Comparison of ENCODE assay signal across 8 cellular contexts in the genomic region with DNA sequence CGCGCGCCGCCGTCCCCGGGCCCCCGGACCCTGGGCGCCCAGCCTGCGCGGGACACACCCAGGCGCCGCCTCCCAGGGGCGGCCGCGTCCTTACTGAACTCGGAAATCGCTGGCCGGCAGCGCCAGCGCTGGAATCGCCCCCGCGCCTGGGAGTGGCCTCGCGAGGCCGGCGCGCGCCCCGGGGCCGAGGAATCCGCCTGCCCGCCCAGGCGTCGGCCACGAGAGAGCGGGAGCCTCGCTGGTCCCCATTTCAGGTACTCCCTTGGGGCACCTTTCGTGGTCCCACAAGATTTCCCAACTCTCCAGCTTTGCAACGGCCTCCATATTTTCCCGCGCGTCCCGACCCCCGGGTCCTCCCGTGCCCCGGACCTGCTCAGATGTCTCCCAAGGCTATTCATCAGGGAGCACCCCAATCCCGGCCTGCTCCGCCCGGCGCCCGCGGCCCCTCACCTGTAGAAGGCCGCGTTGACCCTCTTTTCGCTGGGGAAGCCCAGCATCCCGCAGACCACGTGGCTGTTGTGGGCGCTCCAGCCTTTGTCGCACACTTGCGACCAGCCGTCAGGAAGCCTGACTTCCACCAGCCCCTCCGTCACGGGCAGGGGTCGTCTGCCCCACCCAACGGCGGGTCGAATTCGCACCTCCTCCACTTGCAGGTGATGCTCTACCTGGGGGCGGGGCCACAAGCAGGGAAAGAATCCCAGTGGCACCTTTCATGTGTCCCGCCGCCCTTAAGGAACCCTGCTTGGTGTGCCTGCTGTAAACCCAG. TPM values are rescaled to one million over a fixed set of nuclear protein-coding genes. Genes with fewer than 3 reads are reported as not detected.
DNase-seq lines count a peak whose midpoint lies in the region; ATAC-seq and TF ChIP-seq lines count a peak whose summit lies in the region.

No MANE protein-coding gene starts in this region.

- no peak overlapping the region for H2BK120ac ChIP-seq in H9 (ENCODE audit: low read depth, low read length, poor library complexity, severe bottlenecking)

- no peak overlapping the region for H2BK12ac ChIP-seq in H9 (ENCODE audit: insufficient read length, low read depth, low read length)

- TF ChIP-seq CTCF in H9 (conservative IDR thresholded peaks at IDR 0.05) (no peak), left lung (IDR thresholded peaks at IDR 0.05) (no peak), suprapubic skin (IDR thresholded peaks at IDR 0.05) (no peak)

- DNase-seq in Daoy (ENCODE audit: low read depth) (peak; percentile 73), H9 (peak; percentile 90), NT2/D1 (ENCODE audit: low read depth, low spot score) (no peak), left lung (peak; percentile 74 to 92), suprapubic skin (ENCODE audit: low spot score in 2 of 2) (no peak), hippocampal formation (lab: John Stamatoyannopoulos, UW) (no peak), T-helper 9 cell (no peak)
- no peak for DNase-seq in central memory CD8-positive, alpha-beta T cell (ENCODE audit: low spot score in 2 of 2)

- H3K27me3 Mint-ChIP-seq in H9 (ENCODE audit: low read depth), result peaks cover 54% of the 10 kb centered on the region
- H3K27me3 Mint-ChIP-seq in central memory CD8-positive, alpha-beta T cell, result peaks cover 47% of the 10 kb centered on the region

- no CpG with 5 or more reads among the region's 72 CpGs for WGBS in H9 (ENCODE audit: extremely low coverage, insufficient read length, low lambda C conversion rate)
- WGBS in suprapubic skin, result 2% methylated on average over 20 of the region's 72 CpGs

- H2AK5ac ChIP-seq in H9 (ENCODE audit: insufficient read length, low read length), result no peak overlapping the region

- H3K4ac ChIP-seq in H9 (ENCODE audit: low read depth, low read length), result no peak overlapping the region

- H3K36me3 ChIP-seq in NT2/D1 (ENCODE audit: insufficient read depth, insufficient read length, low read length), result peaks cover 3% of the 10 kb centered on the region
- H3K36me3 ChIP-seq in left lung, result no peaks in the 10 kb centered on the region
- H3K36me3 ChIP-seq in suprapubic skin, result no peaks in the 10 kb centered on the region

- H3K23me2 ChIP-seq in H9 (ENCODE audit: insufficient read length, low read depth, low read length, poor library complexity, severe bottlenecking), result peaks cover 13% of the 10 kb centered on the region

- H3K4me1 ChIP-seq in H9 (ENCODE audit: insufficient read depth, low read length) (0 out of 2 replicates have a peak, but pooled peaks cover 2% of the 10 kb centered on the region), NT2/D1 (ENCODE audit: insufficient read depth, insufficient read length) (peaks cover 4% of the 10 kb centered on the region), left lung (peaks cover 8 to 34% of the 10 kb centered on the region in 2 donors), suprapubic skin (peaks cover 25% of the 10 kb centered on the region)

- H3K9ac ChIP-seq in H9 (ENCODE audit: extremely low read depth, insufficient read length, low read length) (peak overlapping the region; percentile 43), NT2/D1 (ENCODE audit: insufficient read length, low read depth) (peak overlapping the region; percentile 83)

- H3K27ac ChIP-seq in H9 (ENCODE audit: insufficient read length, low read depth, low read length) (no peak overlapping the region), left lung (peak overlapping the region; percentile 30 to 50), suprapubic skin (peak overlapping the region; percentile 69)

- no peak overlapping the region for H3K23ac ChIP-seq in H9 (ENCODE audit: insufficient read length, low read depth, low read length)

- H2AFZ ChIP-seq in H9 (ENCODE audit: low read length), result no peak overlapping the region

- peak overlapping the region; percentile 61; the same call in 1 of the 2 replicates for H3K14ac ChIP-seq in H9 (ENCODE audit: insufficient read depth, low read length)

- H3K79me2 ChIP-seq in H9 (ENCODE audit: insufficient read depth, low read length), result 0 out of 2 replicates have a peak, but pooled peaks cover 2% of the 10 kb centered on the region

- H3K9me3 ChIP-seq in H9 (ENCODE audit: control insufficient read depth, low read depth, low read length) (no peaks in the 10 kb centered on the region), NT2/D1 (ENCODE audit: insufficient read depth, low read length) (no peaks in the 10 kb centered on the region), left lung (no peaks in the 10 kb centered on the region), suprapubic skin (no peaks in the 10 kb centered on the region)

- H3K4me3 ChIP-seq in NT2/D1 (ENCODE audit: insufficient read length, low read depth), result peak overlapping the region; percentile 64
- peak overlapping the region; percentile 59 to 60 for H3K4me3 ChIP-seq in left lung
- H3K4me3 ChIP-seq in suprapubic skin, result peak overlapping the region; percentile 67

- H3K4me3 Mint-ChIP-seq in H9, result peak overlapping the region; percentile 76 to 78
- peak overlapping the region; percentile 21 for H3K4me3 Mint-ChIP-seq in central memory CD8-positive, alpha-beta T cell

- 0 out of 7 replicates have a peak overlapping the region, but pooled peaks of 1 of the 3 experiments have one; percentile 12 for H3K27ac Mint-ChIP-seq in H9
- no peak overlapping the region for H3K27ac Mint-ChIP-seq in central memory CD8-positive, alpha-beta T cell (ENCODE audit: low read depth)

- H3K36me3 Mint-ChIP-seq in H9 (ENCODE audit: insufficient read depth in 1 of 3, low read depth in 3 of 3), result peaks cover 0 to 7% (median 4%) of the 10 kb centered on the region in 3 experiments; a peak in 6 of 7 replicates
- H3K36me3 Mint-ChIP-seq in central memory CD8-positive, alpha-beta T cell (ENCODE audit: insufficient read depth), result peaks cover 9% of the 10 kb centered on the region

- no peak overlapping the region for H2BK15ac ChIP-seq in H9 (ENCODE audit: low read depth, low read length)

- TF ChIP-seq EP300 in suprapubic skin (IDR thresholded peaks at IDR 0.05), result no peak

- H3K4me2 ChIP-seq in H9 (ENCODE audit: insufficient read depth, insufficient read length, low read length), result peak overlapping the region; percentile 78

- H4K91ac ChIP-seq in H9 (ENCODE audit: insufficient read length, low read depth, low read length), result no peak overlapping the region

- no peaks in the 10 kb centered on the region for H3K79me1 ChIP-seq in H9 (ENCODE audit: insufficient read depth, low read depth, low read length, poor library complexity, severe bottlenecking)

- H2BK5ac ChIP-seq in H9 (ENCODE audit: insufficient read length, low read length), result no peak overlapping the region

- peak in 1 of 2 donors; percentile 14 for TF ChIP-seq POLR2A in suprapubic skin (IDR thresholded peaks at IDR 0.05)

- H3K18ac ChIP-seq in H9 (ENCODE audit: insufficient read length, low read depth, low read length), result no peak overlapping the region

- peaks cover 28 to 29% of the 10 kb centered on the region in 2 experiments for H3K4me1 Mint-ChIP-seq in H9
- peaks cover 5% of the 10 kb centered on the region for H3K4me1 Mint-ChIP-seq in central memory CD8-positive, alpha-beta T cell

- no peaks in the 10 kb centered on the region for H3K9me3 Mint-ChIP-seq in H9
- H3K9me3 Mint-ChIP-seq in central memory CD8-positive, alpha-beta T cell, result no peaks in the 10 kb centered on the region

- no peak overlapping the region for H4K5ac ChIP-seq in H9 (ENCODE audit: insufficient read length, low read depth, low read length)

- H3T11ph ChIP-seq in H9 (ENCODE audit: low read length), result no peak overlapping the region

- no peaks in the 10 kb centered on the region for H4K20me1 ChIP-seq in H9 (ENCODE audit: control insufficient read depth, insufficient read depth, insufficient read length)

- no peak overlapping the region for H2BK20ac ChIP-seq in H9 (ENCODE audit: low read depth, low read length, poor library complexity, severe bottlenecking)

- H4K8ac ChIP-seq in H9 (replicated peaks; ENCODE audit: insufficient read length, low read depth, low read length), result no peak overlapping the region

- no peak for ATAC-seq in central memory CD8-positive, alpha-beta T cell (replicated peaks; ENCODE audit: extremely low read depth, poor library complexity, severe bottlenecking)
- ATAC-seq in left lung, result peak; percentile 91

- H3K27me3 ChIP-seq in H9 (ENCODE audit: insufficient read depth, low read length), result no peaks in the 10 kb centered on the region; the same call in 1 of the 2 replicates
- H3K27me3 ChIP-seq in NT2/D1 (ENCODE audit: insufficient read depth, insufficient read length), result peaks cover 48% of the 10 kb centered on the region
- no peaks in the 10 kb centered on the region for H3K27me3 ChIP-seq in left lung
- peaks cover 5% of the 10 kb centered on the region for H3K27me3 ChIP-seq in suprapubic skin

- no peak overlapping the region for H3K56ac ChIP-seq in H9 (ENCODE audit: insufficient read length, low read depth, low read length)

- intact Hi-C loops in left lung (cut with DNase I), result no loop called here

RNA-seq across cellular contexts. Expression of gene LOXL3, which starts 4.6 kb away (rescaled TPM):
- total RNA-seq in Daoy (2014; rRNA removed; shearing (Covaris generic)), result 54.5 and 62.0 TPM in 2 replicates
- total RNA-seq in H9 (2021) (29.0 and 29.8 TPM in 2 replicates), left lung (10 to 100 TPM; 10.8 to 12.2 TPM), suprapubic skin (1 to 10 TPM in 3 of 4 donors, under 1 TPM in 1; 0.23 to 3.8 (median 1.5) TPM)

RNA-seq across cellular contexts. Expression of gene DOK1, which starts 5.4 kb away (rescaled TPM):
- 19.8 and 20.6 TPM in 2 replicates for total RNA-seq in Daoy (2014; rRNA removed; shearing (Covaris generic))
- total RNA-seq in H9 (2021) (15.2 and 16.0 TPM in 2 replicates), left lung (10 to 100 TPM; 26.7 to 35.2 TPM), suprapubic skin (10 to 100 TPM in 1 of 4 donors, 1 to 10 TPM in 3; 3.3 to 10.6 (median 5.4) TPM)

RNA-seq across cellular contexts. Expression of gene HTRA2, which starts 19.4 kb away (rescaled TPM):
- total RNA-seq in Daoy (2014; rRNA removed; shearing (Covaris generic)), result 41.2 and 44.8 TPM in 2 replicates
- 24.1 and 24.9 TPM in 2 replicates for total RNA-seq in H9 (2021)
- total RNA-seq in left lung, result 10 to 100 TPM; 29.4 to 36.6 TPM
- total RNA-seq in suprapubic skin, result 10 to 100 TPM; 23.7 to 31.2 (median 27.1) TPM

RNA-seq across cellular contexts. Expression of gene AUP1, which starts 19.6 kb away (rescaled TPM):
- total RNA-seq in Daoy (2014; rRNA removed; shearing (Covaris generic)), result 135 TPM in 2 replicates
- 91.5 and 93.6 TPM in 2 replicates for total RNA-seq in H9 (2021)
- total RNA-seq in left lung, result 100 to 1,000 TPM; 110 to 132 TPM
- 100 to 1,000 TPM; 111 to 170 (median 145) TPM for total RNA-seq in suprapubic skin

RNA-seq across cellular contexts. Expression of gene DQX1, which starts 23.1 kb away (rescaled TPM):
- total RNA-seq in Daoy (2014; rRNA removed; shearing (Covaris generic)), result 1.1 TPM in 1 of 2 replicates, not detected in the other
- total RNA-seq in H9 (2021) (0.98 and 1.6 TPM in 2 replicates), left lung (under 1 TPM; 0.24 to 0.26 TPM), suprapubic skin (10 to 100 TPM in 1 of 4 donors, 1 to 10 TPM in 3; 2.7 to 12.8 (median 6.4) TPM)

Comparison
In these comparisons a context has a peak if more than half of its experiments do, and no peak if none do; other contexts are left out.
1. DNase-seq: peak in Daoy (single experiment), H9 (single experiment) and left lung (2 of 2); none in NT2/D1 (single experiment), central memory CD8-positive, alpha-beta T cell (0 of 2), suprapubic skin (0 of 2), hippocampal formation (0 of 2) and T-helper 9 cell (single experiment).
2. Peak in every context shown above with its lines, with median percentiles within 50 percentile points of each other: H3K4me3 ChIP-seq.